1 cellular context compared by ENCODE assay signal in genomic region chr7:139362981-139363380, GRCh38.
TF ChIP-seq lines count a peak whose summit lies in the region.

No MANE protein-coding gene starts in this region.

TF ChIP-seq in HepG2, 621 proteins besides CTCF, POLR2A, EP300 and RAD21:
- TF ChIP-seq ZNF841 (CRISPR knock-in tag; IDR thresholded peaks at IDR 0.05; ENCODE audit: borderline replicate concordance) (no peak), ZNF33A (CRISPR knock-in tag; IDR thresholded peaks at IDR 0.05; ENCODE audit: borderline replicate concordance) (no peak), SMARCE1 (IDR thresholded peaks at IDR 0.05; ENCODE audit: borderline replicate concordance) (no peak), ZBTB37 (CRISPR knock-in tag; IDR thresholded peaks at IDR 0.05) (no peak), ZSCAN20 (CRISPR knock-in tag; IDR thresholded peaks at IDR 0.05; ENCODE audit: borderline replicate concordance) (no peak), ZNF704 (CRISPR knock-in tag; IDR thresholded peaks at IDR 0.05; ENCODE audit: borderline replicate concordance) (no peak), ZNF20 (CRISPR knock-in tag; IDR thresholded peaks at IDR 0.05) (no peak), STAT6 (CRISPR knock-in tag; IDR thresholded peaks at IDR 0.05; ENCODE audit: borderline replicate concordance) (no peak), NBN (conservative IDR thresholded peaks at IDR 0.05) (no peak)
